Comparison of ENCODE assay signal across 8 cellular contexts in the genomic region with DNA sequence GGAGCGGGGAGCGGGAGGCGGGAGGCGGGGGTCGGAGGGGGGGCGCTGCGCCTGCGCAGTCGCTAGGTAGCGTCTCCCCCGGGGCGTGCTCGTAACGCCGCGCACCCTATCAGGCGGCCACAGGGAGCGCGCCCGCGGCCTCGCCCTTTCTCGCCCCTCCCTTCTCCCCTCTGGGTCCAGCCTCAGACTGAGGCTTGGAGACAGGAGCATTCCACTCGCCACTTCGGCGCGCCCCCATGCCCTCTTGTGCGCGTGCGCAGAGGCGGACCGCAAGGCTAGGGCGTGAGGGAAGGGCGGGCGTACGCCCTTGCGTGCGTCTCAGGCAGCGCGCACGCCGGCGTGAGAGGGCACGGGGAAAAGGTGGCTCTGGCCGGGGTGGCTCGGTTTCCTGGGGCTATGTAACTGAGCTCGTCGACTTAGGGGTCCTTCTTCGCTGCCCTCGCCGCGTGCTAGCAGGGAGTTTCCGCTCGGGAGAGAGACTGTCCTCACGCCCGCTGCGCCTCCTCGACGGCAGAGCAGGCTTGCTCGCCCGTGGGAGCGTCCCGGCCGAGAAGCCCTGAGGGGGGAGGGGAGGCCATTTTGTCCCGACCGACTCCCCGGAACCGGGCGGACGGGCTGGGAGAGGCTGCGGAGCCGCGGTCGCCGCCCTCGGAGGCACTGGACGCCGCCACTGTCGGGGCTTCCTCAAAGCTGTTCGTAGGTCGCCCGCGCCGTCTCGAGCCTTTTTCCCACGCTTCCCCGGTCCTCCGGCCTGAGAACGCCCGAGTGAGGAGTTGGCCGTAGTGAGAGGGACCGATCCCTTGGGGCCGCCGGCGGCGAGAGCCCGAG.
DNase-seq lines count a peak whose midpoint lies in the region; ATAC-seq and TF ChIP-seq lines count a peak whose summit lies in the region.

A gene (plus strand): TSS at position 316 of the 828 bp plus-strand sequence. CDS start 525 bp downstream, outside the sequence.

- no peak for TF ChIP-seq CTCF in AG09309 (IDR thresholded peaks at IDR 0.05; ENCODE audit: control insufficient read depth, insufficient read depth, low read depth, low read length, missing control alignments)

- H3K4me3 Mint-ChIP-seq in central memory CD8-positive, alpha-beta T cell: peak within 1 kb of the TSS; percentile 87

- H3K27ac Mint-ChIP-seq in central memory CD8-positive, alpha-beta T cell (ENCODE audit: low read depth): peak within 1 kb of the TSS; percentile 84

- peak; percentile 87 for ATAC-seq in GM19025 (IDR thresholded peaks at IDR 0.05; ENCODE audit: low read depth, unreplicated experiment)
- peak; percentile 83 for ATAC-seq in HG03342 (IDR thresholded peaks at IDR 0.05; ENCODE audit: unreplicated experiment)
- ATAC-seq in central memory CD8-positive, alpha-beta T cell (replicated peaks; ENCODE audit: extremely low read depth, poor library complexity, severe bottlenecking): peak; percentile 88

- no peaks in the 10 kb centered on the region for H3K9me3 Mint-ChIP-seq in central memory CD8-positive, alpha-beta T cell

- H3K4me3 ChIP-seq in AG09309 (ENCODE audit: control insufficient read depth, low read depth, low read length): peak within 1 kb of the TSS; percentile 87

- H3K36me3 Mint-ChIP-seq in central memory CD8-positive, alpha-beta T cell (ENCODE audit: insufficient read depth): peaks cover 29% of the 10 kb centered on the region

- H3K4me1 Mint-ChIP-seq in central memory CD8-positive, alpha-beta T cell: peaks cover 46% of the 10 kb centered on the region

- no peaks in the 10 kb centered on the region for H3K27me3 Mint-ChIP-seq in central memory CD8-positive, alpha-beta T cell

- peak; percentile 93 for DNase-seq in AG09309 (ENCODE audit: low read depth)
- DNase-seq in NCI-H446 (lab: John Stamatoyannopoulos, UW): peak; percentile 96 to 99
- DNase-seq in activated CD4-positive, CD25-positive, alpha-beta regulatory T cell treated with anti-CD3 and anti-CD28 coated beads, Interleukin-2, amount 50 U/mL, for 16 hours (ENCODE audit: low read depth, low spot score): peak; percentile 99
- DNase-seq in central memory CD8-positive, alpha-beta T cell (ENCODE audit: low spot score in 2 of 2): peak; percentile 96 to 99
- DNase-seq in islet precursor cell: peak; percentile 100
- DNase-seq in stimulated activated CD4-positive, alpha-beta T cell treated with anti-CD3 and anti-CD28 coated beads, Interleukin-12 subunit alpha, Interleukin-12 subunit beta, amount 100 ng/mL, for 48 hours (ENCODE audit: low read depth in 2 of 3, low spot score in 1 of 3): peak; percentile 96 to 99 (median 98)

Comparison
In these comparisons a context has a peak if more than half of its experiments do, and no peak if none do; other contexts are left out.
1. Peak in every context shown above with its lines: DNase-seq, ATAC-seq and H3K4me3 ChIP-seq.